8 cellular contexts compared by ENCODE assay signal in genomic region chr19:49676690-49677231, GRCh38. TPM values are rescaled to one million over a fixed set of nuclear protein-coding genes. Genes with fewer than 3 reads are reported as not detected.
DNase-seq lines count a peak whose midpoint lies in the region; ATAC-seq and TF ChIP-seq lines count a peak whose summit lies in the region.

No MANE protein-coding gene starts in this region.

- H3K9me3 Mint-ChIP-seq in CD4-positive, alpha-beta T cell: no peaks in the 10 kb centered on the region
- no peaks in the 10 kb centered on the region for H3K9me3 Mint-ChIP-seq in effector memory CD8-positive, alpha-beta T cell

- CTCF ChIA-PET in CD4-positive, alpha-beta T cell (lab: Charles Lee): interaction anchor here (0.8 to 3.4 kb wide), 6 partner anchors 13 to 174 kb away, joined by 3 to 22 read pairs (median 5); partner anchors contain the start of gene RRAS

- peaks cover 35% of the 10 kb centered on the region for H3K36me3 Mint-ChIP-seq in CD4-positive, alpha-beta T cell (ENCODE audit: low read depth)
- H3K36me3 Mint-ChIP-seq in effector memory CD8-positive, alpha-beta T cell (ENCODE audit: insufficient read depth): peaks cover 36% of the 10 kb centered on the region

- H3K9me3 ChIP-seq in CD4-positive, alpha-beta T cell (ENCODE audit: control insufficient read depth, low read length): no peaks in the 10 kb centered on the region

- peaks cover 46% of the 10 kb centered on the region for H3K4me1 Mint-ChIP-seq in CD4-positive, alpha-beta T cell (ENCODE audit: low read depth)
- H3K4me1 Mint-ChIP-seq in effector memory CD8-positive, alpha-beta T cell (ENCODE audit: low read depth in 2 of 2): peaks cover 34 to 46% of the 10 kb centered on the region in 2 donors

- peak; percentile 72 for ATAC-seq in CD4-positive, alpha-beta T cell (ENCODE audit: poor library complexity)
- peak; percentile 52 for ATAC-seq in GM21360 (IDR thresholded peaks at IDR 0.05; ENCODE audit: unreplicated experiment)
- peak; percentile 74 for ATAC-seq in effector memory CD8-positive, alpha-beta T cell (replicated peaks)

- H3K27me3 Mint-ChIP-seq in CD4-positive, alpha-beta T cell: no peaks in the 10 kb centered on the region
- no peaks in the 10 kb centered on the region for H3K27me3 Mint-ChIP-seq in effector memory CD8-positive, alpha-beta T cell

- intact Hi-C loops in CD4-positive, alpha-beta T cell (cut with DNase I, micrococcal nuclease): loop anchor here (1.0 to 10.0 kb wide), 6 partner anchors 35 to 284 kb away; partner anchors contain the start of genes FLT3LG (in 1 of the 2), PRR12 (in 1 of the 2) and RPS11 (in 1 of the 2)

- POLR2A ChIA-PET in CD4-positive, alpha-beta T cell (lab: Charles Lee): interaction anchor here (0.7 to 6.6 kb wide), 36 partner anchors 9 to 225 kb away, joined by 3 to 92 read pairs (median 6); partner anchors contain the start of genes ADM5, AKT1S1, ALDH16A1 and AP2A1

- H3K27ac Mint-ChIP-seq in CD4-positive, alpha-beta T cell: peak overlapping the region; percentile 97
- H3K27ac Mint-ChIP-seq in effector memory CD8-positive, alpha-beta T cell: peak overlapping the region; percentile 98 to 100

- peak overlapping the region; percentile 98 for H3K27ac ChIP-seq in CD4-positive, alpha-beta T cell (ENCODE audit: low read depth, low read length)

- H3K4me3 Mint-ChIP-seq in CD4-positive, alpha-beta T cell: peak overlapping the region; percentile 97
- H3K4me3 Mint-ChIP-seq in effector memory CD8-positive, alpha-beta T cell: peak overlapping the region; percentile 87 to 98

- no peaks in the 10 kb centered on the region for H3K27me3 ChIP-seq in CD4-positive, alpha-beta T cell (ENCODE audit: control insufficient read depth, insufficient read depth, low read length)

- no peak for TF ChIP-seq CTCF in CD4-positive, alpha-beta T cell (IDR thresholded peaks at IDR 0.05)

- peak; percentile 95 to 98 (median 98) for DNase-seq in CD4-positive, alpha-beta T cell
- DNase-seq in HT-29 (ENCODE audit: low spot score) (peak; percentile 100), medulla oblongata (ENCODE audit: extremely low spot score) (peak; percentile 100)
- peak; percentile 98 for DNase-seq in NK-92 treated with Interleukin-12 subunit alpha and Interleukin-12 subunit beta, amount 100 ng/mL, for 24 hours (lab: John Stamatoyannopoulos, UW)
- DNase-seq in activated CD8-positive, alpha-beta memory T cell treated with anti-CD3 and anti-CD28 coated beads for 48 hours (ENCODE audit: low read depth in 2 of 3, low spot score in 2 of 3): peak; percentile 92 to 98 (median 95)
- DNase-seq in effector memory CD8-positive, alpha-beta T cell: peak; percentile 95 to 97 (median 96)
- DNase-seq in stimulated activated CD4-positive, alpha-beta T cell treated with anti-CD3 and anti-CD28 coated beads, TNF-alpha, amount 100 ng/mL, for 48 hours (ENCODE audit: low read depth in 3 of 3): peak; percentile 97 to 99 (median 97)

RNA-seq across cellular contexts. Expression of gene PRMT1, which starts 0.3 kb away (rescaled TPM):
- 10 to 100 TPM; 41.5 to 46.4 TPM for total RNA-seq in CD4-positive, alpha-beta T cell
- 922 and 995 TPM in 2 replicates for total RNA-seq in HT-29 (2014; rRNA removed; shearing (Covaris generic))

RNA-seq across cellular contexts. Expression of gene BCL2L12, which starts 11.0 kb away (rescaled TPM):
- 10 to 100 TPM in 1 of 2 experiments, 1 to 10 TPM in 1; 9.9 to 11.3 TPM for total RNA-seq in CD4-positive, alpha-beta T cell
- 78.2 and 100 TPM in 2 replicates for total RNA-seq in HT-29 (2014; rRNA removed; shearing (Covaris generic))

RNA-seq across cellular contexts. Expression of gene IRF3, which starts 11.1 kb away (rescaled TPM):
- total RNA-seq in CD4-positive, alpha-beta T cell: 100 to 1,000 TPM; 109 to 119 TPM
- 380 and 432 TPM in 2 replicates for total RNA-seq in HT-29 (2014; rRNA removed; shearing (Covaris generic))

RNA-seq across cellular contexts. Expression of gene ADM5, which starts 12.6 kb away (rescaled TPM):
- 1 to 10 TPM; 2.1 to 2.5 TPM for total RNA-seq in CD4-positive, alpha-beta T cell
- 9.2 and 10.0 TPM in 2 replicates for total RNA-seq in HT-29 (2014; rRNA removed; shearing (Covaris generic))

RNA-seq across cellular contexts. Expression of gene CPT1C, which starts 14.2 kb away (rescaled TPM):
- under 1 TPM; 0.47 to 0.59 TPM for total RNA-seq in CD4-positive, alpha-beta T cell
- total RNA-seq in HT-29 (2014; rRNA removed; shearing (Covaris generic)): 0.47 and 1.4 TPM in 2 replicates

Comparison
In these comparisons a context has a peak if more than half of its experiments do, and no peak if none do; other contexts are left out.
1. Peak in every context shown above with its lines: DNase-seq, ATAC-seq and H3K27ac ChIP-seq.
2. RNA of gene PRMT1, which starts 0.3 kb away (total RNA-seq): 922 to 995 TPM in HT-29; 41.5 to 46.4 TPM in CD4-positive, alpha-beta T cell; every median in the first group is over 10 times any median in the second.